Comparison of ENCODE assay signal across 8 cellular contexts in the genomic region with DNA sequence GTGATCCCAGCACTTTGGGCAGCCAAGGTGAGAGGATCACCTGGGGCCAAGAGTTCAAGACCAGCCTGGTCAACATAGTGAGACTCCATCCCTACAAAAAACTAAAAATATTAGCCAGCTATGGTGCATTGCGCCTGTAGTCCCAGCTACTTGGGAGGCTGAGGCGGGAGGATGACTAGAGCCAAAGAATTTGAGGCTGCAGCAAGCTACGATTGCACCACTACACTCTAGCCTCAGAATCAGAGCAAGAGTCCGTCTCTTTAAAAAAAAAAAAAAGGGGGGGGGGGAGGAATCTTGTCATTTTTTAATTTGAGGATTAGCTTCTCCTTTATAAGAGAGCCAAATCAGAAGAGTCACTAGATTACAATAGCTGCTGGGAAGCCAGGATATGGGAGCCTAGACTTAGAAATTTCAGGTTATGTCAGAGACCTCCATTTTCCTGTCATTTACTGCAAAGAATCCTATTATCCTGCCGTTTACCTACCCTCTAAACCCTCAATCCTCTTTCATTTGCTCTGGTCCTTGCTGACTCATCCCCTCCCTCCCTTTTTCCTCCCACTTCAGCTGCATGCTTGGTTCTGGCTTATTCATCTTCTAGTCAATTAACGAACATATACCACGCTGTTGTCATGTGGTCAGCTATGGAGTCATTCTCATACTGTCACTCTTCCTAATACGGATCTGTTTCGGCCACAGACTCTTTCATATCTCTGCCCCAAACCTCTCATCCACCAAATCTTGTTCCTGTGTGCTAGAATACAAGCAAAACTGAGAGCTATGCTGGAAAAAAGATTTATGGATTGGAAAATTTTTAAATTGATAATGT.
A peak's percentile ranks its signal among the peaks of the same experiment; 100 is the strongest.
DNase-seq lines count a peak whose midpoint lies in the region; ATAC-seq, FAIRE-seq and TF ChIP-seq lines count a peak whose summit lies in the region.

No MANE protein-coding gene starts in this region.

- WGBS in mesodermal cell (ENCODE audit: insufficient coverage in 2 of 2), 2 experiments, result 15 to 64% methylated on average over 3 to 5 of the region's 9 CpGs

- ATAC-seq in GM19035 (IDR thresholded peaks at IDR 0.05; ENCODE audit: unreplicated experiment) (peak; percentile 82), HG03066 (IDR thresholded peaks at IDR 0.05; ENCODE audit: low read depth, unreplicated experiment) (peak; percentile 82)

- no peak for TF ChIP-seq CTCF in D721Med (IDR thresholded peaks at IDR 0.05; ENCODE audit: insufficient read depth, missing control alignments)
- no peak for TF ChIP-seq CTCF in ascending aorta (IDR thresholded peaks at IDR 0.05)

- peak overlapping the region; percentile 96 for H3K27ac ChIP-seq in mesodermal cell (ENCODE audit: low read depth, low read length, severe bottlenecking)
- H3K27ac ChIP-seq in ascending aorta, result no peak overlapping the region

- H3K36me3 ChIP-seq in mesodermal cell (ENCODE audit: control insufficient read depth, insufficient read depth, low read length), result peaks cover 15% of the 10 kb centered on the region
- H3K36me3 ChIP-seq in ascending aorta, result no peaks in the 10 kb centered on the region

- intact Hi-C loops in ascending aorta (cut with DNase I), result no loop called here

- DNase-seq in D721Med (ENCODE audit: insufficient read length, low spot score), result peak; percentile 23
- peak; percentile 43 for DNase-seq in NCI-H774 (lab: John Stamatoyannopoulos, UW)
- DNase-seq in amniotic stem cell (lab: John Stamatoyannopoulos, UW), result peak; percentile 70
- no peak for DNase-seq in ascending aorta (ENCODE audit: low spot score in 2 of 2)
- DNase-seq in HuH-7.5 (ENCODE audit: low spot score), result no peak

- H3K4me1 ChIP-seq in mesodermal cell (ENCODE audit: control insufficient read depth, insufficient read depth, low read length, poor library complexity, severe bottlenecking), result peaks cover 13% of the 10 kb centered on the region
- peaks cover 0 to 4% of the 10 kb centered on the region in 2 donors for H3K4me1 ChIP-seq in ascending aorta

- H3K4me3 ChIP-seq in mesodermal cell (ENCODE audit: extremely low read depth, insufficient read depth, low read length, poor library complexity, severe bottlenecking) (no peak overlapping the region), ascending aorta (no peak overlapping the region)

- H3K9me3 ChIP-seq in mesodermal cell (ENCODE audit: control insufficient read depth, low read length) (peaks cover 10% of the 10 kb centered on the region), ascending aorta (no peaks in the 10 kb centered on the region)

- peak; percentile 21 for FAIRE-seq in D721Med (lab: Jason Lieb, UNC)

- no peaks in the 10 kb centered on the region for H3K27me3 ChIP-seq in ascending aorta

Comparison
In these comparisons a context has a peak if more than half of its experiments do, and no peak if none do; other contexts are left out.
1. DNase-seq: peak in D721Med (single experiment), NCI-H774 (single experiment) and amniotic stem cell (single experiment); none in ascending aorta (0 of 2) and HuH-7.5 (single experiment).